Comparison of ENCODE assay signal across 18 cellular contexts in genomic region chr4:87041142-87041541, GRCh38.
A peak's percentile ranks its signal among the peaks of the same experiment; 100 is the strongest.
DNase-seq lines count a peak whose midpoint lies in the region; ATAC-seq and TF ChIP-seq lines count a peak whose summit lies in the region.
"Had no signal": no experiment of that assay in that cellular context is flagged by ENCODE, and none has a peak within 500 bp of the region (broad histone marks: within the 10 kb centered on the region; RNA-seq: fewer than 3 reads in every experiment).

No MANE protein-coding gene starts in this region.

- no peak for DNase-seq in activated CD4-positive, alpha-beta T cell treated with anti-CD3 and anti-CD28 coated beads for 36 hours
- no peak for DNase-seq in activated CD4-positive, alpha-beta T cell treated with anti-CD3 and anti-CD28 coated beads for 48 hours
- no peak for DNase-seq in coronary artery (ENCODE audit: low spot score)
- DNase-seq in left lobe of liver (ENCODE audit: low spot score) = no peak
- DNase-seq in thyroid gland = no peak
- no peak for DNase-seq in NCI-H524 (lab: John Stamatoyannopoulos, UW)
- no peak for DNase-seq in type B pancreatic cell (ENCODE audit: extremely low spot score, unreplicated experiment)
- DNase-seq: 8988T; activated CD4-positive, CD25-positive, alpha-beta regulatory T cell; GOT3; midbrain; NCI-H2029 treated with DMSO at 0.1 percent for 48 hours; stimulated activated CD4-positive, alpha-beta T cell treated with anti-CD3 and anti-CD28 coated beads, Interleukin-4, amount 100 ng/mL, for 1 hour had no signal

- peak overlapping the region; percentile 61 for H3K27ac Mint-ChIP-seq in activated CD4-positive, alpha-beta T cell treated with anti-CD3 and anti-CD28 coated beads for 36 hours
- H3K27ac Mint-ChIP-seq in type B pancreatic cell = no peak overlapping the region
- H3K27ac Mint-ChIP-seq: dendritic cell treated with granulocyte-macrophage colony-stimulating factor and Interleukin-4, amounts not matched to agents 40 ng/mL and 50 ng/mL, for 4 days; stimulated activated memory B cell treated with anti-CD40 and anti-IgM and Interleukin-4, amounts not matched to agents 10 μg/mL and 1 μg/mL and 100 μg/mL, for 72 hours had no signal

- H3K27me3 ChIP-seq in thyroid gland = no peaks in the 10 kb centered on the region
- H3K27me3 ChIP-seq: adrenal gland had no signal

- no peaks in the 10 kb centered on the region for H3K36me3 ChIP-seq in thyroid gland
- H3K36me3 ChIP-seq: adrenal gland, prostate gland had no signal

- H3K36me3 Mint-ChIP-seq in activated CD4-positive, alpha-beta T cell treated with anti-CD3 and anti-CD28 coated beads for 36 hours (ENCODE audit: low read depth) = peaks cover 7% of the 10 kb centered on the region
- H3K36me3 Mint-ChIP-seq in type B pancreatic cell = no peaks in the 10 kb centered on the region

- CTCF ChIA-PET in activated CD4-positive, alpha-beta T cell treated with anti-CD3 and anti-CD28 coated beads for 36 hours (lab: Charles Lee) = interaction anchor here (0.7 kb wide), 1 partner anchor 119 kb away, joined by 3 read pairs; no protein-coding TSS in a partner anchor

- no peak for TF ChIP-seq POLR2A in thyroid gland (IDR thresholded peaks at IDR 0.05)

- 94 to 98% methylated on average over 3 of the region's 3 CpGs for WGBS in thyroid gland, 2 donors

- no peaks in the 10 kb centered on the region for H3K27me3 Mint-ChIP-seq in activated CD4-positive, alpha-beta T cell treated with anti-CD3 and anti-CD28 coated beads for 36 hours
- no peaks in the 10 kb centered on the region for H3K27me3 Mint-ChIP-seq in type B pancreatic cell
- H3K27me3 Mint-ChIP-seq: dendritic cell treated with granulocyte-macrophage colony-stimulating factor and Interleukin-4, amounts not matched to agents 40 ng/mL and 50 ng/mL, for 4 days; stimulated activated memory B cell treated with anti-CD40 and anti-IgM and Interleukin-4, amounts not matched to agents 10 μg/mL and 1 μg/mL and 100 μg/mL, for 72 hours had no signal

- peak overlapping the region; percentile 79 to 82 for H3K27ac ChIP-seq in coronary artery
- H3K27ac ChIP-seq in thyroid gland = peak overlapping the region; percentile 89 to 93 (median 89)
- H3K27ac ChIP-seq: prostate gland had no signal

- H3K9me3 ChIP-seq in thyroid gland = no peaks in the 10 kb centered on the region
- H3K9me3 ChIP-seq: adrenal gland, prostate gland had no signal

- no peaks in the 10 kb centered on the region for H3K9me3 Mint-ChIP-seq in activated CD4-positive, alpha-beta T cell treated with anti-CD3 and anti-CD28 coated beads for 36 hours (ENCODE audit: low read depth)
- H3K9me3 Mint-ChIP-seq in type B pancreatic cell = no peaks in the 10 kb centered on the region
- H3K9me3 Mint-ChIP-seq: dendritic cell treated with granulocyte-macrophage colony-stimulating factor and Interleukin-4, amounts not matched to agents 40 ng/mL and 50 ng/mL, for 4 days; stimulated activated memory B cell treated with anti-CD40 and anti-IgM and Interleukin-4, amounts not matched to agents 10 μg/mL and 1 μg/mL and 100 μg/mL, for 72 hours had no signal

- TF ChIP-seq CTCF in coronary artery (IDR thresholded peaks at IDR 0.05) = no peak
- TF ChIP-seq CTCF in thyroid gland (IDR thresholded peaks at IDR 0.05) = no peak
- TF ChIP-seq CTCF in type B pancreatic cell (conservative IDR thresholded peaks at IDR 0.05) = no peak

- H3K4me3 ChIP-seq in coronary artery (no peak overlapping the region), thyroid gland (replicated peaks in 1 of 3) (no peak overlapping the region)
- H3K4me3 ChIP-seq: adrenal gland, prostate gland had no signal

- peaks cover 56% of the 10 kb centered on the region for H3K4me1 Mint-ChIP-seq in activated CD4-positive, alpha-beta T cell treated with anti-CD3 and anti-CD28 coated beads for 36 hours
- H3K4me1 Mint-ChIP-seq in type B pancreatic cell (ENCODE audit: unreplicated experiment) = peaks cover 47% of the 10 kb centered on the region

- ATAC-seq in activated CD4-positive, alpha-beta T cell treated with anti-CD3 and anti-CD28 coated beads for 36 hours = peak; percentile 34
- ATAC-seq in left lobe of liver (peak; percentile 47), HG03521 (IDR thresholded peaks at IDR 0.05; ENCODE audit: unreplicated experiment) (no peak)
- ATAC-seq: stimulated activated memory B cell treated with anti-CD40 and anti-IgM and Interleukin-4, amounts not matched to agents 10 μg/mL and 1 μg/mL and 100 μg/mL, for 72 hours had no signal

- POLR2A ChIA-PET in activated CD4-positive, alpha-beta T cell treated with anti-CD3 and anti-CD28 coated beads for 36 hours (lab: Charles Lee) = no interaction called here

- intact Hi-C loops in activated CD4-positive, alpha-beta T cell treated with anti-CD3 and anti-CD28 coated beads for 36 hours (cut with DNase I, micrococcal nuclease) = no loop called here
- intact Hi-C loops in thyroid gland (cut with DNase I) = no loop called here

- peaks cover 94 to 98% of the 10 kb centered on the region in 2 donors for H3K4me1 ChIP-seq in thyroid gland

- no peak overlapping the region for H3K4me3 Mint-ChIP-seq in activated CD4-positive, alpha-beta T cell treated with anti-CD3 and anti-CD28 coated beads for 36 hours
- no peak overlapping the region for H3K4me3 Mint-ChIP-seq in type B pancreatic cell
- H3K4me3 Mint-ChIP-seq: dendritic cell treated with granulocyte-macrophage colony-stimulating factor and Interleukin-4, amounts not matched to agents 40 ng/mL and 50 ng/mL, for 4 days; stimulated activated memory B cell treated with anti-CD40 and anti-IgM and Interleukin-4, amounts not matched to agents 10 μg/mL and 1 μg/mL and 100 μg/mL, for 72 hours had no signal
